16 cellular contexts compared by ENCODE assay signal in the genomic region with DNA sequence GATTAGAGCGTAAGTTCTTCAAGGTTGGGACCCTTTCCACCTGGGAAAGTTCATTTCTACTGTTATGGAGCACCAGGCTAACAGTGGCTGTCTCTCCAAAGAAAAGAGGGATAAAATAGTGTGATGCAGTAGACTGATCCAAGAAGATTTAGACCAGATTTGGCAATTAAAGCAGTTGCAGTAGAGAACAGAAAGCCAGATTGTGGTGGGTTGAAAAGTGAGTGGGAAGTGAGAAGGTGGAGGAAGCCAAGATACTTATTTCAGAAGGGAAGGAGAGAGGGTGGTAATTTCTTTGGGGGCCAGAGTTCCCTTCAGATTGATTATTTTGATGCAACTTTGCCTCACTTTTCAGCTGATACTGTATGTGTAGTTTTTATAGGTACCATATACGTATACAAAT. TPM values are rescaled to one million over a fixed set of nuclear protein-coding genes. Genes with fewer than 3 reads are reported as not detected.
DNase-seq lines count a peak whose midpoint lies in the region; ATAC-seq, FAIRE-seq and TF ChIP-seq lines count a peak whose summit lies in the region.
"Had no signal": no experiment of that assay in that cellular context is flagged by ENCODE, and none has a peak within 500 bp of the region (broad histone marks: within the 10 kb centered on the region; RNA-seq: fewer than 3 reads in every experiment).

No MANE protein-coding gene starts in this region.

- H4K20me1 ChIP-seq in astrocyte (ENCODE audit: insufficient read depth, low read length), result peaks cover 96% of the 10 kb centered on the region

- peak overlapping the region; percentile 47 to 93 (median 89) for H3K27ac Mint-ChIP-seq in CD8-positive, alpha-beta memory T cell
- H3K27ac Mint-ChIP-seq in astrocyte (ENCODE audit: unreplicated experiment) (peak overlapping the region; percentile 60), natural killer cell (peak overlapping the region; percentile 67 to 69)

- peak overlapping the region; percentile 49; the same call in 1 of the 2 replicates for H3K27ac ChIP-seq in ACC112 (ENCODE audit: low read depth, low read length)
- H3K27ac ChIP-seq in CD8-positive, alpha-beta memory T cell (ENCODE audit: low read depth, low read length), result no peak overlapping the region
- H3K27ac ChIP-seq in astrocyte (ENCODE audit: low read depth, low read length), result no peak overlapping the region
- no peak overlapping the region for H3K27ac ChIP-seq in aorta (ENCODE audit: low read depth in 1 of 2, low read length in 2 of 2)
- H3K27ac ChIP-seq: thyroid gland, VCaP had no signal

- peaks cover 1 to 35% (median 5%) of the 10 kb centered on the region in 3 donors for H3K36me3 Mint-ChIP-seq in CD8-positive, alpha-beta memory T cell
- H3K36me3 Mint-ChIP-seq in astrocyte (ENCODE audit: low read depth, unreplicated experiment) (peaks cover 14% of the 10 kb centered on the region), natural killer cell (peaks cover 2% of the 10 kb centered on the region)

- H3K4me3 ChIP-seq in ACC112 (ENCODE audit: low read depth, low read length) (no peak overlapping the region), astrocyte (ENCODE audit: insufficient read depth, low read depth, low read length) (no peak overlapping the region), aorta (ENCODE audit: low read length in 2 of 2) (no peak overlapping the region), BE2C (ENCODE audit: low read depth, low read length) (no peak overlapping the region)
- H3K4me3 ChIP-seq in CD8-positive, alpha-beta memory T cell (ENCODE audit: low read length), result no peak overlapping the region
- H3K4me3 ChIP-seq: thyroid gland had no signal

- intact Hi-C loops in natural killer cell (cut with micrococcal nuclease), result no loop called here
- intact Hi-C loops in aorta (cut with DNase I), result loop anchor here (10.0 kb wide), 2 partner anchors 325 to 705 kb away; no protein-coding TSS in a partner anchor

- DNase-seq in CD8-positive, alpha-beta memory T cell, result no peak
- DNase-seq in astrocyte (ENCODE audit: low read depth) (no peak), natural killer cell (no peak), dermis blood vessel endothelial cell (no peak), aorta (no peak), BE2C (no peak)
- DNase-seq: anterior cingulate cortex; C1 segment of cervical spinal cord; NCI-H1436; NCI-H510A treated with DMSO at 0.1 percent for 48 hours; OCI-M1; stimulated activated CD4-positive, alpha-beta T cell treated with anti-CD3 and anti-CD28 coated beads, Interleukin-12 subunit alpha, Interleukin-12 subunit beta, amount 100 ng/mL, for 4 hours; thyroid gland had no signal

- H3K79me2 ChIP-seq in ACC112 (ENCODE audit: control insufficient read depth, insufficient read depth, low read length, unreplicated experiment) (peaks cover 99% of the 10 kb centered on the region), astrocyte (ENCODE audit: insufficient read depth, low read length) (peaks cover 100% of the 10 kb centered on the region)

- no peaks in the 10 kb centered on the region for H3K9me3 ChIP-seq in CD8-positive, alpha-beta memory T cell (ENCODE audit: low read length)
- H3K9me3 ChIP-seq in astrocyte (ENCODE audit: insufficient read depth, low read depth, low read length) (no peaks in the 10 kb centered on the region), aorta (ENCODE audit: control insufficient read depth, low read length) (no peaks in the 10 kb centered on the region), BE2C (no peaks in the 10 kb centered on the region)
- H3K9me3 ChIP-seq: thyroid gland had no signal

- H3K9ac ChIP-seq in astrocyte (ENCODE audit: low read length), result no peak overlapping the region

- no peaks in the 10 kb centered on the region for H3K9me3 Mint-ChIP-seq in CD8-positive, alpha-beta memory T cell
- no peaks in the 10 kb centered on the region for H3K9me3 Mint-ChIP-seq in astrocyte (ENCODE audit: unreplicated experiment)
- no peaks in the 10 kb centered on the region for H3K9me3 Mint-ChIP-seq in natural killer cell

- 93 to 97% methylated on average over 2 of the region's 2 CpGs for WGBS in aorta, 2 donors

- H3K36me3 ChIP-seq in ACC112 (ENCODE audit: insufficient read depth, low read length) (peaks cover 12% of the 10 kb centered on the region), astrocyte (ENCODE audit: insufficient read depth, low read length) (peaks cover 15% of the 10 kb centered on the region), aorta (ENCODE audit: control insufficient read depth in 1 of 2, insufficient read depth in 2 of 2, low read length in 1 of 2) (no peaks in the 10 kb centered on the region), BE2C (no peaks in the 10 kb centered on the region)
- H3K36me3 ChIP-seq in CD8-positive, alpha-beta memory T cell (ENCODE audit: insufficient read depth, low read length), result peaks cover 19% of the 10 kb centered on the region

- POLR2A ChIA-PET in CD8-positive, alpha-beta memory T cell (lab: Charles Lee), result no interaction called here

- H2AFZ ChIP-seq in ACC112 (ENCODE audit: low read length, unreplicated experiment) (no peak overlapping the region), astrocyte (ENCODE audit: low read depth, low read length) (no peak overlapping the region)

- FAIRE-seq in astrocyte (lab: Jason Lieb, UNC), result no peak

- no peaks in the 10 kb centered on the region for H3K27me3 Mint-ChIP-seq in CD8-positive, alpha-beta memory T cell
- no peaks in the 10 kb centered on the region for H3K27me3 Mint-ChIP-seq in astrocyte (ENCODE audit: low read depth, unreplicated experiment)
- H3K27me3 Mint-ChIP-seq in natural killer cell (ENCODE audit: low read depth in 2 of 2), result no peaks in the 10 kb centered on the region

- ATAC-seq in natural killer cell, result no peak
- no peak for ATAC-seq in HG02642 (IDR thresholded peaks at IDR 0.05; ENCODE audit: poor library complexity, unreplicated experiment)
- no peak for ATAC-seq in aorta (ENCODE audit: low FRiP score)

- CTCF ChIA-PET in CD8-positive, alpha-beta memory T cell (lab: Charles Lee), result no interaction called here

- TF ChIP-seq CTCF in astrocyte (IDR thresholded peaks at IDR 0.05; ENCODE audit: insufficient read depth, low read depth, low read length), result no peak
- no peak for TF ChIP-seq CTCF in natural killer cell (IDR thresholded peaks at IDR 0.05)
- TF ChIP-seq CTCF in BE2C (IDR thresholded peaks at IDR 0.05; ENCODE audit: low read depth, low read length), result no peak

- H3K27me3 ChIP-seq in ACC112 (ENCODE audit: insufficient read depth, low read length) (no peaks in the 10 kb centered on the region), astrocyte (ENCODE audit: insufficient read depth, low read length) (no peaks in the 10 kb centered on the region), aorta (ENCODE audit: control insufficient read depth in 1 of 2, insufficient read depth in 2 of 2, low read length in 1 of 2) (no peaks in the 10 kb centered on the region), BE2C (no peaks in the 10 kb centered on the region)
- no peaks in the 10 kb centered on the region for H3K27me3 ChIP-seq in CD8-positive, alpha-beta memory T cell (ENCODE audit: insufficient read depth, low read length, poor library complexity, severe bottlenecking)
- H3K27me3 ChIP-seq: thyroid gland had no signal

- H3K4me2 ChIP-seq in astrocyte (ENCODE audit: low read length), result peak overlapping the region; percentile 36

- peak overlapping the region in 5 of 7 donors; percentile 26 to 51 (median 44) for H3K4me3 Mint-ChIP-seq in CD8-positive, alpha-beta memory T cell
- H3K4me3 Mint-ChIP-seq in astrocyte (ENCODE audit: unreplicated experiment), result peak overlapping the region; percentile 8
- H3K4me3 Mint-ChIP-seq in natural killer cell, result peak overlapping the region; percentile 13

- peaks cover 77 to 80% (median 79%) of the 10 kb centered on the region in 3 donors for H3K4me1 Mint-ChIP-seq in CD8-positive, alpha-beta memory T cell
- H3K4me1 Mint-ChIP-seq in astrocyte (ENCODE audit: low read depth, unreplicated experiment), result peaks cover 52% of the 10 kb centered on the region
- H3K4me1 Mint-ChIP-seq in natural killer cell, result peaks cover 79 to 84% of the 10 kb centered on the region in 2 donors

- H3K4me1 ChIP-seq in ACC112 (ENCODE audit: control insufficient read depth, insufficient read depth, low read length, unreplicated experiment) (peaks cover 43% of the 10 kb centered on the region), astrocyte (ENCODE audit: insufficient read depth, low read length) (peaks cover 33% of the 10 kb centered on the region), aorta (ENCODE audit: control insufficient read depth in 1 of 2, insufficient read depth in 2 of 2, low read length in 2 of 2) (peaks cover 8 to 10% of the 10 kb centered on the region in 2 donors), BE2C (no peaks in the 10 kb centered on the region; the same call in 1 of the 2 replicates)
- peaks cover 55% of the 10 kb centered on the region for H3K4me1 ChIP-seq in CD8-positive, alpha-beta memory T cell (ENCODE audit: insufficient read depth, low read length)

RNA-seq across cellular contexts. Expression of gene MYL12B, which starts 8.0 kb away (rescaled TPM):
- total RNA-seq in CD8-positive, alpha-beta memory T cell, result 100 to 1,000 TPM; 251 to 252 TPM
- 1,057 TPM for polyA plus RNA-seq in CD8-positive, alpha-beta memory T cell
- total RNA-seq in astrocyte (374 and 433 TPM in 2 replicates), natural killer cell (100 to 1,000 TPM; 204 to 214 (median 210) TPM), dermis blood vessel endothelial cell (607 and 828 TPM in 2 replicates), aorta (100 to 1,000 TPM; 259 to 324 TPM)
- 100 to 1,000 TPM; 434 to 661 TPM for polyA plus RNA-seq in aorta
- 72.0 TPM for polyA plus RNA-seq in BE2C (2012; ENCODE audit: insufficient read depth, insufficient read length, low read depth)

RNA-seq across cellular contexts. Expression of gene MYL12A, which starts 22.3 kb away (rescaled TPM):
- 100 to 1,000 TPM; 338 to 348 TPM for total RNA-seq in CD8-positive, alpha-beta memory T cell
- polyA plus RNA-seq in CD8-positive, alpha-beta memory T cell, result 3,038 TPM
- 659 and 682 TPM in 2 replicates for total RNA-seq in astrocyte
- 100 to 1,000 TPM; 532 to 652 (median 572) TPM for total RNA-seq in natural killer cell
- 781 and 1,396 TPM in 2 replicates for total RNA-seq in dermis blood vessel endothelial cell
- total RNA-seq in aorta, result 100 to 1,000 TPM; 414 to 848 TPM
- polyA plus RNA-seq in aorta, result 100 to 1,000 TPM; 563 to 759 TPM
- 110 TPM for polyA plus RNA-seq in BE2C (2012; ENCODE audit: insufficient read depth, insufficient read length, low read depth)

RNA-seq across cellular contexts. Expression of gene MYOM1, which starts 50.1 kb away (rescaled TPM):
- 1 to 10 TPM in 1 of 2 experiments, under 1 TPM in 1; 0.84 to 1.2 TPM for total RNA-seq in CD8-positive, alpha-beta memory T cell
- 0.92 TPM for polyA plus RNA-seq in CD8-positive, alpha-beta memory T cell
- total RNA-seq in astrocyte (0.57 and 0.94 TPM in 2 replicates), natural killer cell (1 to 10 TPM; 1.7 to 5.8 (median 3.0) TPM), dermis blood vessel endothelial cell (2.2 and 2.7 TPM in 2 replicates), aorta (10 to 100 TPM; 26.3 to 63.8 TPM)
- 10 to 100 TPM; 15.8 to 26.4 TPM for polyA plus RNA-seq in aorta
- 0.56 TPM for polyA plus RNA-seq in BE2C (2012; ENCODE audit: insufficient read depth, insufficient read length, low read depth)
